In genomic region chr4:170139764-170140163, GRCh38 we compare ENCODE assay signal across 28 cellular contexts. TPM values are rescaled to one million over a fixed set of nuclear protein-coding genes. Genes with fewer than 3 reads are reported as not detected.
DNase-seq lines count a peak whose midpoint lies in the region; FAIRE-seq and TF ChIP-seq lines count a peak whose summit lies in the region.
"Had no signal": no experiment of that assay in that cellular context is flagged by ENCODE, and none has a peak within 500 bp of the region (broad histone marks: within the 10 kb centered on the region; RNA-seq: fewer than 3 reads in every experiment).

No MANE protein-coding gene starts in this region.

- FAIRE-seq in kidney (lab: Jason Lieb, UNC), result no peak
- FAIRE-seq: keratinocyte, TTC549 had no signal

- H3K36me3 ChIP-seq in kidney (ENCODE audit: control insufficient read depth in 1 of 2, insufficient read depth in 2 of 2, low read length in 2 of 2) (no peaks in the 10 kb centered on the region), smooth muscle cell (ENCODE audit: low read depth) (no peaks in the 10 kb centered on the region)
- H3K36me3 ChIP-seq: esophagus squamous epithelium, sigmoid colon, tibial artery had no signal

- no peaks in the 10 kb centered on the region for H4K20me1 ChIP-seq in smooth muscle cell (ENCODE audit: low read depth)

- DNase-seq in Daoy (ENCODE audit: low read depth) (peak; percentile 2), NCI-H226 (peak; percentile 10), choroid plexus epithelial cell (ENCODE audit: low read depth) (peak; percentile 55), kidney tubule cell (ENCODE audit: low spot score) (peak; percentile 3), kidney (no peak), NCI-H510A (lab: John Stamatoyannopoulos, UW) (no peak), NOMO-1 treated with DMSO at 0.1 percent for 48 hours (lab: John Stamatoyannopoulos, UW; ENCODE audit: unreplicated experiment) (no peak), smooth muscle cell (lab: John Stamatoyannopoulos, UW; ENCODE audit: unreplicated experiment) (no peak)
- DNase-seq: activated CD4-positive, alpha-beta T cell treated with anti-CD3 and anti-CD28 coated beads, Interleukin-2, amount 10 ng/mL, durations not matched to agents 7 days and 5 days; activated CD8-positive, alpha-beta memory T cell treated with anti-CD3 and anti-CD28 coated beads, Interleukin-2, amount 50 U/mL, for 48 hours; activated effector memory CD4-positive, alpha-beta T cell treated with anti-CD3 and anti-CD28 coated beads, Interleukin-2, amount 50 U/mL, for 16 hours; Caco-2; effector CD8-positive, alpha-beta T cell; esophagus squamous epithelium; hippocampal formation; mesendoderm; MV-4-11; natural killer cell; NCI-H187 treated with DMSO at 0.1 percent for 48 hours; NCI-H446; sigmoid colon; stimulated activated CD4-positive, alpha-beta T cell treated with anti-CD3 and anti-CD28 coated beads, Interleukin-1b, Interleukin-23, amount 100 ng/mL, for 48 hours; stimulated activated naive CD4-positive, alpha-beta T cell; SW 1271; tibial artery had no signal

- H3K4me3 ChIP-seq in choroid plexus epithelial cell (ENCODE audit: low read depth, low read length) (no peak overlapping the region), kidney (ENCODE audit: low read length in 2 of 2) (no peak overlapping the region), smooth muscle cell (no peak overlapping the region)
- H3K4me3 ChIP-seq: esophagus squamous epithelium, sigmoid colon, tibial artery had no signal

- H3F3A ChIP-seq in smooth muscle cell (ENCODE audit: low read depth), result no peaks in the 10 kb centered on the region

- 86% methylated on average over 4 of the region's 4 CpGs for WGBS in smooth muscle cell (ENCODE audit: low lambda C conversion rate)

- no peak overlapping the region for H3K4me2 ChIP-seq in smooth muscle cell

- no peaks in the 10 kb centered on the region for H3K4me1 ChIP-seq in kidney (ENCODE audit: control insufficient read depth in 1 of 2, insufficient read depth in 1 of 2, low read depth in 1 of 2, low read length in 2 of 2)
- no peaks in the 10 kb centered on the region for H3K4me1 ChIP-seq in smooth muscle cell (ENCODE audit: low read depth)
- H3K4me1 ChIP-seq: Caco-2, sigmoid colon, tibial artery had no signal

- intact Hi-C loops in kidney (cut with DNase I), result no loop called here

- no peak overlapping the region for H2AFZ ChIP-seq in smooth muscle cell (ENCODE audit: low read depth)

- no peaks in the 10 kb centered on the region for H3K9me3 ChIP-seq in kidney (ENCODE audit: control insufficient read depth in 1 of 2, low read length in 2 of 2)
- no peaks in the 10 kb centered on the region for H3K9me3 ChIP-seq in smooth muscle cell (replicated peaks; ENCODE audit: low read depth)
- H3K9me3 ChIP-seq: Caco-2, esophagus squamous epithelium, sigmoid colon, tibial artery had no signal

- H3K79me2 ChIP-seq in smooth muscle cell (ENCODE audit: low read depth), result no peaks in the 10 kb centered on the region

- H3K9ac ChIP-seq in kidney (ENCODE audit: low read length in 2 of 2) (no peak overlapping the region), smooth muscle cell (ENCODE audit: low read depth) (no peak overlapping the region)

- H3K27ac ChIP-seq in kidney (ENCODE audit: low read depth in 2 of 2, low read length in 2 of 2) (no peak overlapping the region), smooth muscle cell (ENCODE audit: low read depth) (no peak overlapping the region)
- H3K27ac ChIP-seq: esophagus squamous epithelium, RWPE1, sigmoid colon, tibial artery had no signal

- no peaks in the 10 kb centered on the region for H3K27me3 ChIP-seq in smooth muscle cell (ENCODE audit: low read depth)
- H3K27me3 ChIP-seq: esophagus squamous epithelium, sigmoid colon, tibial artery had no signal

- TF ChIP-seq CTCF in choroid plexus epithelial cell (conservative IDR thresholded peaks at IDR 0.05; ENCODE audit: low read depth, low read length) (no peak), kidney (IDR thresholded peaks at IDR 0.05; ENCODE audit: borderline replicate concordance, extremely low read depth, insufficient read depth) (no peak), smooth muscle cell (IDR thresholded peaks at IDR 0.05; ENCODE audit: borderline replicate concordance, insufficient read depth, poor library complexity, severe bottlenecking) (no peak)

RNA-seq across cellular contexts. Expression of gene AADAT, which starts 50.0 kb away (rescaled TPM):
- 2.5 and 3.2 TPM in 2 replicates for total RNA-seq in Daoy (2014; rRNA removed; shearing (Covaris generic))
- total RNA-seq in kidney, result 2.6 TPM
- 4.6 TPM for polyA plus RNA-seq in kidney (ENCODE audit: insufficient read depth, low read depth, low replicate concordance)
- total RNA-seq in smooth muscle cell, result 13.4 and 16.4 TPM in 2 replicates
- 17.0 and 18.8 TPM in 2 replicates for polyA plus RNA-seq in smooth muscle cell
- total RNA-seq: activated CD4-positive, alpha-beta T cell treated with anti-CD3 and anti-CD28 coated beads, Interleukin-2, amount 10 ng/mL, durations not matched to agents 7 days and 5 days; natural killer cell had no signal

Comparison
In these comparisons a context has a peak if more than half of its experiments do, and no peak if none do; other contexts are left out.
1. DNase-seq: peak in Daoy (single experiment), NCI-H226 (single experiment), choroid plexus epithelial cell (single experiment) and kidney tubule cell (single experiment); none in kidney (single experiment), NCI-H510A (single experiment), NOMO-1 treated with DMSO at 0.1 percent for 48 hours (single experiment) and smooth muscle cell (single experiment).